In genomic region chr10:102581401-102581800, GRCh38 we compare ENCODE assay signal across 22 cellular contexts.
DNase-seq lines count a peak whose midpoint lies in the region; ATAC-seq, FAIRE-seq and TF ChIP-seq lines count a peak whose summit lies in the region.
"Had no signal": no experiment of that assay in that cellular context is flagged by ENCODE, and none has a peak within 500 bp of the region (broad histone marks: within the 10 kb centered on the region; RNA-seq: fewer than 3 reads in every experiment).

No MANE protein-coding gene starts in this region.

- H3K27ac ChIP-seq in VCaP (peak overlapping the region; percentile 31), thymus (ENCODE audit: low read depth) (peak overlapping the region; percentile 52), pancreas (no peak overlapping the region)
- H3K27ac ChIP-seq: A549 had no signal

- 95% methylated on average over 8 of the region's 8 CpGs for WGBS in thymus
- 86 to 89% methylated on average over 8 of the region's 8 CpGs for WGBS in pancreas, 2 donors

- FAIRE-seq in H54 (lab: Jason Lieb, UNC) (no peak), pancreas (lab: Jason Lieb, UNC) (no peak)
- FAIRE-seq: A549, GM19239 had no signal

- no peak overlapping the region for H3K4me3 Mint-ChIP-seq in activated naive CD4-positive, alpha-beta T cell treated with anti-CD3 and anti-CD28 coated beads, Interleukin-2, amount 50 U/mL, for 24 hours
- H3K4me3 Mint-ChIP-seq in mesothelial cell of epicardium, result no peak overlapping the region
- H3K4me3 Mint-ChIP-seq: CD14-positive monocyte, H9 had no signal

- H3K4me3 ChIP-seq in thymus (ENCODE audit: low read length) (no peak overlapping the region), pancreas (no peak overlapping the region)
- H3K4me3 ChIP-seq: A549 had no signal

- DNase-seq in activated naive CD4-positive, alpha-beta T cell treated with anti-CD3 and anti-CD28 coated beads, Interleukin-2, amount 50 U/mL, for 72 hours (ENCODE audit: low spot score in 2 of 2), result no peak
- no peak for DNase-seq in mesothelial cell of epicardium (ENCODE audit: low spot score in 2 of 2, unreplicated experiment in 2 of 2)
- DNase-seq in H54 (ENCODE audit: insufficient read length, low spot score), result no peak
- DNase-seq in NOMO-1 treated with dmso at 0.1 percent for 144 hours (lab: John Stamatoyannopoulos, UW; ENCODE audit: unreplicated experiment), result no peak
- DNase-seq in pancreas, result no peak
- DNase-seq: COR-L47; EL; H9; NCI-H1048; NCI-H1436 treated with DMSO at 0.1 percent for 48 hours; NCI-H2081 treated with DMSO at 0.1 percent for 48 hours; NCI-H226; NCI-H524 treated with DMSO at 0.1 percent for 48 hours; NK-92 treated with Interleukin-12 subunit alpha and Interleukin-12 subunit beta, amount 100 ng/mL, for 24 hours; OCI-M1; SHP77 treated with DMSO at 0.1 percent for 48 hours had no signal

- intact Hi-C loops in pancreas (cut with DNase I), result loop anchor here in 1 of 3 donors (10.0 kb wide), 2 partner anchors 77 to 177 kb away; partner anchors contain the start of genes ACTR1A and SUFU

- ATAC-seq in activated naive CD4-positive, alpha-beta T cell treated with anti-CD3 and anti-CD28 coated beads, Interleukin-2, amount 50 U/mL, for 72 hours, result no peak
- no peak for ATAC-seq in pancreas
- ATAC-seq: A549 had no signal

- H3K27me3 Mint-ChIP-seq in activated naive CD4-positive, alpha-beta T cell treated with anti-CD3 and anti-CD28 coated beads, Interleukin-2, amount 50 U/mL, for 24 hours, result no peaks in the 10 kb centered on the region
- no peaks in the 10 kb centered on the region for H3K27me3 Mint-ChIP-seq in mesothelial cell of epicardium (ENCODE audit: low read depth)

- H3K36me3 Mint-ChIP-seq in activated naive CD4-positive, alpha-beta T cell treated with anti-CD3 and anti-CD28 coated beads, Interleukin-2, amount 50 U/mL, for 24 hours, result no peaks in the 10 kb centered on the region
- H3K36me3 Mint-ChIP-seq in activated naive CD4-positive, alpha-beta T cell treated with anti-CD3 and anti-CD28 coated beads, Interleukin-2, amount 50 U/mL, for 72 hours, result no peaks in the 10 kb centered on the region
- H3K36me3 Mint-ChIP-seq in mesothelial cell of epicardium, result no peaks in the 10 kb centered on the region

- peak overlapping the region; percentile 2 for H3K27ac Mint-ChIP-seq in activated naive CD4-positive, alpha-beta T cell treated with anti-CD3 and anti-CD28 coated beads, Interleukin-2, amount 50 U/mL, for 24 hours
- H3K27ac Mint-ChIP-seq in activated naive CD4-positive, alpha-beta T cell treated with anti-CD3 and anti-CD28 coated beads, Interleukin-2, amount 50 U/mL, for 72 hours, result no peak overlapping the region
- H3K27ac Mint-ChIP-seq in mesothelial cell of epicardium, result peak overlapping the region; percentile 12

- TF ChIP-seq CTCF in VCaP (conservative IDR thresholded peaks at IDR 0.05) (no peak), mesothelial cell of epicardium (IDR thresholded peaks at IDR 0.05; ENCODE audit: unreplicated experiment) (no peak), pancreas (IDR thresholded peaks at IDR 0.05) (no peak)

- peaks cover 15% of the 10 kb centered on the region for H3K4me1 Mint-ChIP-seq in activated naive CD4-positive, alpha-beta T cell treated with anti-CD3 and anti-CD28 coated beads, Interleukin-2, amount 50 U/mL, for 24 hours
- H3K4me1 Mint-ChIP-seq in mesothelial cell of epicardium, result peaks cover 17% of the 10 kb centered on the region

- H3K4me1 ChIP-seq in thymus (ENCODE audit: control insufficient read depth, insufficient read depth, low read length) (no peaks in the 10 kb centered on the region), pancreas (no peaks in the 10 kb centered on the region)
- H3K4me1 ChIP-seq: A549 had no signal

- no peaks in the 10 kb centered on the region for H3K27me3 ChIP-seq in thymus (ENCODE audit: control insufficient read depth, insufficient read depth)
- no peaks in the 10 kb centered on the region for H3K27me3 ChIP-seq in pancreas

- H3K9me3 ChIP-seq in thymus (ENCODE audit: control insufficient read depth), result no peaks in the 10 kb centered on the region
- H3K9me3 ChIP-seq in pancreas, result no peaks in the 10 kb centered on the region
- H3K9me3 ChIP-seq: A549 had no signal

- TF ChIP-seq POLR2A in H54 (IDR thresholded peaks at IDR 0.05; ENCODE audit: low read depth, low read length), result no peak

- H3K9me3 Mint-ChIP-seq in activated naive CD4-positive, alpha-beta T cell treated with anti-CD3 and anti-CD28 coated beads, Interleukin-2, amount 50 U/mL, for 24 hours, result no peaks in the 10 kb centered on the region
- no peaks in the 10 kb centered on the region for H3K9me3 Mint-ChIP-seq in activated naive CD4-positive, alpha-beta T cell treated with anti-CD3 and anti-CD28 coated beads, Interleukin-2, amount 50 U/mL, for 72 hours
- H3K9me3 Mint-ChIP-seq in mesothelial cell of epicardium, result no peaks in the 10 kb centered on the region
- H3K9me3 Mint-ChIP-seq: H9 had no signal

- H3K36me3 ChIP-seq in thymus (ENCODE audit: control insufficient read depth, insufficient read depth), result no peaks in the 10 kb centered on the region
- no peaks in the 10 kb centered on the region for H3K36me3 ChIP-seq in pancreas

Comparison
In these comparisons a context has a peak if more than half of its experiments do, and no peak if none do; other contexts are left out.
1. H3K27ac Mint-ChIP-seq: peak in activated naive CD4-positive, alpha-beta T cell treated with anti-CD3 and anti-CD28 coated beads, Interleukin-2, amount 50 U/mL, for 24 hours (single experiment) and mesothelial cell of epicardium (single experiment); none in activated naive CD4-positive, alpha-beta T cell treated with anti-CD3 and anti-CD28 coated beads, Interleukin-2, amount 50 U/mL, for 72 hours (0 of 2).
2. H3K27ac ChIP-seq: peak in VCaP (single experiment) and thymus (single experiment); none in pancreas (0 of 4).